ENCODE assay signal across 1 cellular context in the genomic region with DNA sequence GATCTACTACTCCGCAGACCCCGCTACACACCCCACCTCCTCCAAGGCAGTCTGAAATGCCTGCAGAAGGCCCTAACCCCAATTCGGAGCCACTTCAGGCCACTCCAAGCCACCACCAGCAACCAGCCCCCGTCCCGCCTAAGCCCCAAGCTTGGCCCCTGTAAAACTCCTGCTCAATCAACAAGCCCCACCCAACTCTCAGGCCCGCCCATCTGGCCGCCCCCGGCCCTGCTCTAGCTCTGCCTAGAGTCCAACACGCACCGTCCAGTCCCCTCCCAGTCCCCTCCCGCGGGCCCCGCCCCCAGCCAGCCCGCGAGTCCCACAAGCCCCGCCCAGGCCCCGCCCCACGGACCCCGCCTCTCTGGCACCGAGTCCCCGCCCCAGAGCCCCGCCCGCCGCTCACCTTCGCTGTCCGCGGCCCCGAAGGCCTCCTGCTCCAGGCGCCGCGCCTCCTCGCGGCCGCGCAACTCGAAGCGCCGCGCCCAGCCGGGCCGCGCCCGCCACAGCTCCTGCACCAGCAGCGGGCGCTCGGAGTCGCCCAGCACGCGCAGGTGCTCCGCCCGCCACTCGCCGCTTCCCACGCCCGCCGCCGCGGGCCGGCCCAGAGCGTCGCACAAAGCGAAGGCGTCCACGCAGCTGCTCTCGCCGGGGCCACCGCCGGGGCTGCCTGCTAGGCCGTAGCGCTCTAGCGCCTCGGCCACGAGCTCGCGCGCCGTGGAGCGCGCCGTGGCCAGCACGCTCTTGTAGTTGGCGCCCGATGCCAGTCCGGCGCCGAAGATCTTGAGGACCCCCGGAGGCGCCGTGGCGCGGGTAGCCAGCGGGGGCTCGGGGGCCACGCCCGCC.
TF ChIP-seq lines count a peak whose summit lies in the region.

No MANE protein-coding gene starts in this region.

TF ChIP-seq in K562, 482 proteins besides CTCF, POLR2A, EP300 and RAD21 (continued from another document and continues in another):
- TF ChIP-seq, protein P1, sequence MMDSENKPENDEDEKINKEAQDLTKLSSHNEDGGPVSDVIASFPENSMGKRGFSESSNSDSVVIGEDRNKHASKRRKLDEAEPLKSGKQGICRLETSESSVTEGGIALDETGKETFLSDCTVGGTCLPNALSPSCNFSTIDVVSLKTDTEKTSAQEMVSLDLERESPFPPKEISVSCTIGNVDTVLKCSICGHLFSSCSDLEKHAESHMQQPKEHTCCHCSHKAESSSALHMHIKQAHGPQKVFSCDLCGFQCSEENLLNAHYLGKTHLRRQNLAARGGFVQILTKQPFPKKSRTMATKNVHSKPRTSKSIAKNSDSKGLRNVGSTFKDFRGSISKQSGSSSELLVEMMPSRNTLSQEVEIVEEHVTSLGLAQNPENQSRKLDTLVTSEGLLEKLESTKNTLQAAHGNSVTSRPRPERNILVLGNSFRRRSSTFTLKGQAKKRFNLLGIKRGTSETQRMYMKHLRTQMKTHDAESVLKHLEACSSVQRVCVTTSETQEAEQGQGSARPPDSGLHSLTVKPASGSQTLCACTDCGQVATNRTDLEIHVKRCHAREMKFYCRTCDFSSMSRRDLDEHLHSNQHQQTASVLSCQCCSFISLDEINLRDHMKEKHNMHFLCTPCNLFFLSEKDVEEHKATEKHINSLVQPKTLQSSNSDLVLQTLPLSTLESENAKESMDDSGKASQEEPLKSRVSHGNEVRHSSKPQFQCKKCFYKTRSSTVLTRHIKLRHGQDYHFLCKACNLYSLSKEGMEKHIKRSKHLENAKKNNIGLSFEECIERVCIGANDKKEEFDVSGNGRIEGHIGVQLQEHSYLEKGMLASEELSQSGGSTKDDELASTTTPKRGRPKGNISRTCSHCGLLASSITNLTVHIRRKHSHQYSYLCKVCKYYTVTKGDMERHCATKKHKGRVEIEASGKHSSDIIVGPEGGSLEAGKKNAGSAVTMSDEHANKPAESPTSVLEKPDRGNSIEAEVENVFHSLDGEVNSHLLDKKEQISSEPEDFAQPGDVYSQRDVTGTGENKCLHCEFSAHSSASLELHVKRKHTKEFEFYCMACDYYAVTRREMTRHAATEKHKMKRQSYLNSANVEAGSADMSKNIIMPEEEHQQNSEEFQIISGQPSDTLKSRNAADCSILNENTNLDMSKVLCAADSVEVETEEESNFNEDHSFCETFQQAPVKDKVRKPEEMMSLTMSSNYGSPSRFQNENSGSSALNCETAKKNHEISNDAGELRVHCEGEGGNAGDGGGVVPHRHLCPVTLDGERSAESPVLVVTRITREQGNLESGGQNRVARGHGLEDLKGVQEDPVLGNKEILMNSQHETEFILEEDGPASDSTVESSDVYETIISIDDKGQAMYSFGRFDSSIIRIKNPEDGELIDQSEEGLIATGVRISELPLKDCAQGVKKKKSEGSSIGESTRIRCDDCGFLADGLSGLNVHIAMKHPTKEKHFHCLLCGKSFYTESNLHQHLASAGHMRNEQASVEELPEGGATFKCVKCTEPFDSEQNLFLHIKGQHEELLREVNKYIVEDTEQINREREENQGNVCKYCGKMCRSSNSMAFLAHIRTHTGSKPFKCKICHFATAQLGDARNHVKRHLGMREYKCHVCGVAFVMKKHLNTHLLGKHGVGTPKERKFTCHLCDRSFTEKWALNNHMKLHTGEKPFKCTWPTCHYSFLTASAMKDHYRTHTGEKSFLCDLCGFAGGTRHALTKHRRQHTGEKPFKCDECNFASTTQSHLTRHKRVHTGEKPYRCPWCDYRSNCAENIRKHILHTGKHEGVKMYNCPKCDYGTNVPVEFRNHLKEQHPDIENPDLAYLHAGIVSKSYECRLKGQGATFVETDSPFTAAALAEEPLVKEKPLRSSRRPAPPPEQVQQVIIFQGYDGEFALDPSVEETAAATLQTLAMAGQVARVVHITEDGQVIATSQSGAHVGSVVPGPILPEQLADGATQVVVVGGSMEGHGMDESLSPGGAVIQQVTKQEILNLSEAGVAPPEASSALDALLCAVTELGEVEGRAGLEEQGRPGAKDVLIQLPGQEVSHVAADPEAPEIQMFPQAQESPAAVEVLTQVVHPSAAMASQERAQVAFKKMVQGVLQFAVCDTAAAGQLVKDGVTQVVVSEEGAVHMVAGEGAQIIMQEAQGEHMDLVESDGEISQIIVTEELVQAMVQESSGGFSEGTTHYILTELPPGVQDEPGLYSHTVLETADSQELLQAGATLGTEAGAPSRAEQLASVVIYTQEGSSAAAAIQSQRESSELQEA (IDR thresholded peaks at IDR 0.05; ENCODE audit: low read depth), result no peak
- TF ChIP-seq POLR2G (IDR thresholded peaks at IDR 0.05; ENCODE audit: low read depth, low read length) (peak; percentile 89), ZNF347 (CRISPR knock-in tag; IDR thresholded peaks at IDR 0.05; ENCODE audit: low read depth) (no peak), ARID2 (IDR thresholded peaks at IDR 0.05) (no peak), RBM17 (IDR thresholded peaks at IDR 0.05; ENCODE audit: borderline replicate concordance, low read depth, low read length) (no peak), SMAD1 (IDR thresholded peaks at IDR 0.05; ENCODE audit: low read depth, low read length, partially characterized antibody) (no peak), ZNF592 (IDR thresholded peaks at IDR 0.05) (peak; percentile 90), KDM4B (IDR thresholded peaks at IDR 0.05; ENCODE audit: borderline replicate concordance in 2 of 2, low read depth in 1 of 2) (no peak), U2AF2 (optimal IDR thresholded peaks at IDR 0.05; ENCODE audit: low read depth, low read length) (no peak), ZNF395 (CRISPR knock-in tag; IDR thresholded peaks at IDR 0.05) (0 out of 2 replicates have a peak, but pooled peaks have one; percentile 28), TBP (optimal IDR thresholded peaks at IDR 0.05; ENCODE audit: low read depth, low read length) (peak; percentile 31), TCF7 (IDR thresholded peaks at IDR 0.05; ENCODE audit: borderline replicate concordance) (0 out of 2 replicates have a peak, but pooled peaks have one; percentile 36), NRF1 (conservative IDR thresholded peaks at IDR 0.05 in 1 of 2, IDR thresholded peaks at IDR 0.05 in 1 of 2) (peak in 1 of 2 experiments; percentile 77; a peak in 2 of 4 replicates), SETDB1 (IDR thresholded peaks at IDR 0.05; ENCODE audit: low read length) (no peak), MEIS2 (IDR thresholded peaks at IDR 0.05; ENCODE audit: partially characterized antibody) (peak; percentile 12), GTF2A2 (tag; IDR thresholded peaks at IDR 0.05) (no peak), ZNF445 (CRISPR knock-in tag; IDR thresholded peaks at IDR 0.05; ENCODE audit: low read depth) (no peak), HDAC2 (IDR thresholded peaks at IDR 0.05) (no peak), GATAD2A (IDR thresholded peaks at IDR 0.05) (0 out of 2 replicates have a peak, but pooled peaks have one; percentile 14)
- TF ChIP-seq, protein P2, sequence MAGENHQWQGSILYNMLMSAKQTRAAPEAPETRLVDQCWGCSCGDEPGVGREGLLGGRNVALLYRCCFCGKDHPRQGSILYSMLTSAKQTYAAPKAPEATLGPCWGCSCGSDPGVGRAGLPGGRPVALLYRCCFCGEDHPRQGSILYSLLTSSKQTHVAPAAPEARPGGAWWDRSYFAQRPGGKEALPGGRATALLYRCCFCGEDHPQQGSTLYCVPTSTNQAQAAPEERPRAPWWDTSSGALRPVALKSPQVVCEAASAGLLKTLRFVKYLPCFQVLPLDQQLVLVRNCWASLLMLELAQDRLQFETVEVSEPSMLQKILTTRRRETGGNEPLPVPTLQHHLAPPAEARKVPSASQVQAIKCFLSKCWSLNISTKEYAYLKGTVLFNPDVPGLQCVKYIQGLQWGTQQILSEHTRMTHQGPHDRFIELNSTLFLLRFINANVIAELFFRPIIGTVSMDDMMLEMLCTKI (IDR thresholded peaks at IDR 0.05; ENCODE audit: partially characterized antibody), result no peak
- TF ChIP-seq, protein P3, sequence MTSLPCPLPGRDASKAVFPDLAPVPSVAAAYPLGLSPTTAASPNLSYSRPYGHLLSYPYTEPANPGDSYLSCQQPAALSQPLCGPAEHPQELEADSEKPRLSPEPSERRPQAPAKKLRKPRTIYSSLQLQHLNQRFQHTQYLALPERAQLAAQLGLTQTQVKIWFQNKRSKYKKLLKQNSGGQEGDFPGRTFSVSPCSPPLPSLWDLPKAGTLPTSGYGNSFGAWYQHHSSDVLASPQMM (CRISPR knock-in tag; IDR thresholded peaks at IDR 0.05), result no peak
- TF ChIP-seq, protein P4, sequence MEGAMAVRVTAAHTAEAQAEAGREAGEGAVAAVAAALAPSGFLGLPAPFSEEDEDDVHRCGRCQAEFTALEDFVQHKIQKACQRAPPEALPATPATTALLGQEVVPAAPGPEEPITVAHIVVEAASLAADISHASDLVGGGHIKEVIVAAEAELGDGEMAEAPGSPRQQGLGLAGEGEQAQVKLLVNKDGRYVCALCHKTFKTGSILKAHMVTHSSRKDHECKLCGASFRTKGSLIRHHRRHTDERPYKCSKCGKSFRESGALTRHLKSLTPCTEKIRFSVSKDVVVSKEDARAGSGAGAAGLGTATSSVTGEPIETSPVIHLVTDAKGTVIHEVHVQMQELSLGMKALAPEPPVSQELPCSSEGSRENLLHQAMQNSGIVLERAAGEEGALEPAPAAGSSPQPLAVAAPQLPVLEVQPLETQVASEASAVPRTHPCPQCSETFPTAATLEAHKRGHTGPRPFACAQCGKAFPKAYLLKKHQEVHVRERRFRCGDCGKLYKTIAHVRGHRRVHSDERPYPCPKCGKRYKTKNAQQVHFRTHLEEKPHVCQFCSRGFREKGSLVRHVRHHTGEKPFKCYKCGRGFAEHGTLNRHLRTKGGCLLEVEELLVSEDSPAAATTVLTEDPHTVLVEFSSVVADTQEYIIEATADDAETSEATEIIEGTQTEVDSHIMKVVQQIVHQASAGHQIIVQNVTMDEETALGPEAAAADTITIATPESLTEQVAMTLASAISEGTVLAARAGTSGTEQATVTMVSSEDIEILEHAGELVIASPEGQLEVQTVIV (CRISPR knock-in tag; IDR thresholded peaks at IDR 0.05; ENCODE audit: borderline replicate concordance), result no peak
- TF ChIP-seq, protein P5, sequence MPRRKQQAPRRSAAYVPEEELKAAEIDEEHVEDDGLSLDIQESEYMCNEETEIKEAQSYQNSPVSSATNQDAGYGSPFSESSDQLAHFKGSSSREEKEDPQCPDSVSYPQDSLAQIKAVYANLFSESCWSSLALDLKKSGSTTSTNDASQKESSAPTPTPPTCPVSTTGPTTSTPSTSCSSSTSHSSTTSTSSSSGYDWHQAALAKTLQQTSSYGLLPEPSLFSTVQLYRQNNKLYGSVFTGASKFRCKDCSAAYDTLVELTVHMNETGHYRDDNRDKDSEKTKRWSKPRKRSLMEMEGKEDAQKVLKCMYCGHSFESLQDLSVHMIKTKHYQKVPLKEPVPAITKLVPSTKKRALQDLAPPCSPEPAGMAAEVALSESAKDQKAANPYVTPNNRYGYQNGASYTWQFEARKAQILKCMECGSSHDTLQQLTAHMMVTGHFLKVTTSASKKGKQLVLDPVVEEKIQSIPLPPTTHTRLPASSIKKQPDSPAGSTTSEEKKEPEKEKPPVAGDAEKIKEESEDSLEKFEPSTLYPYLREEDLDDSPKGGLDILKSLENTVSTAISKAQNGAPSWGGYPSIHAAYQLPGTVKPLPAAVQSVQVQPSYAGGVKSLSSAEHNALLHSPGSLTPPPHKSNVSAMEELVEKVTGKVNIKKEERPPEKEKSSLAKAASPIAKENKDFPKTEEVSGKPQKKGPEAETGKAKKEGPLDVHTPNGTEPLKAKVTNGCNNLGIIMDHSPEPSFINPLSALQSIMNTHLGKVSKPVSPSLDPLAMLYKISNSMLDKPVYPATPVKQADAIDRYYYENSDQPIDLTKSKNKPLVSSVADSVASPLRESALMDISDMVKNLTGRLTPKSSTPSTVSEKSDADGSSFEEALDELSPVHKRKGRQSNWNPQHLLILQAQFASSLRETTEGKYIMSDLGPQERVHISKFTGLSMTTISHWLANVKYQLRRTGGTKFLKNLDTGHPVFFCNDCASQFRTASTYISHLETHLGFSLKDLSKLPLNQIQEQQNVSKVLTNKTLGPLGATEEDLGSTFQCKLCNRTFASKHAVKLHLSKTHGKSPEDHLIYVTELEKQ (CRISPR knock-in tag; IDR thresholded peaks at IDR 0.05), result no peak
- TF ChIP-seq, protein P6, sequence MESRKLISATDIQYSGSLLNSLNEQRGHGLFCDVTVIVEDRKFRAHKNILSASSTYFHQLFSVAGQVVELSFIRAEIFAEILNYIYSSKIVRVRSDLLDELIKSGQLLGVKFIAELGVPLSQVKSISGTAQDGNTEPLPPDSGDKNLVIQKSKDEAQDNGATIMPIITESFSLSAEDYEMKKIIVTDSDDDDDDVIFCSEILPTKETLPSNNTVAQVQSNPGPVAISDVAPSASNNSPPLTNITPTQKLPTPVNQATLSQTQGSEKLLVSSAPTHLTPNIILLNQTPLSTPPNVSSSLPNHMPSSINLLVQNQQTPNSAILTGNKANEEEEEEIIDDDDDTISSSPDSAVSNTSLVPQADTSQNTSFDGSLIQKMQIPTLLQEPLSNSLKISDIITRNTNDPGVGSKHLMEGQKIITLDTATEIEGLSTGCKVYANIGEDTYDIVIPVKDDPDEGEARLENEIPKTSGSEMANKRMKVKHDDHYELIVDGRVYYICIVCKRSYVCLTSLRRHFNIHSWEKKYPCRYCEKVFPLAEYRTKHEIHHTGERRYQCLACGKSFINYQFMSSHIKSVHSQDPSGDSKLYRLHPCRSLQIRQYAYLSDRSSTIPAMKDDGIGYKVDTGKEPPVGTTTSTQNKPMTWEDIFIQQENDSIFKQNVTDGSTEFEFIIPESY (CRISPR knock-in tag; IDR thresholded peaks at IDR 0.05), result peak; percentile 95
